1 cellular context compared by ENCODE assay signal in genomic region chr10:78365711-78366110, GRCh38.
TF ChIP-seq lines count a peak whose summit lies in the region.

No MANE protein-coding gene starts in this region.

TF ChIP-seq in SK-N-SH treated with all-trans-retinoic acid at 6 μM for 48 hours, 23 proteins besides CTCF, POLR2A, EP300 and RAD21 (continued from another document):
- TF ChIP-seq CSRNP3 (CRISPR knock-in tag; IDR thresholded peaks at IDR 0.05) (no peak), ZFP30 (CRISPR knock-in tag; IDR thresholded peaks at IDR 0.05) (no peak), POU6F1 (CRISPR knock-in tag; IDR thresholded peaks at IDR 0.05; ENCODE audit: borderline replicate concordance, low read depth) (no peak), ARNTL (CRISPR knock-in tag; IDR thresholded peaks at IDR 0.05; ENCODE audit: borderline replicate concordance, low read depth) (no peak), SNAI2 (CRISPR knock-in tag; IDR thresholded peaks at IDR 0.05) (no peak), ZFP3 (CRISPR knock-in tag; IDR thresholded peaks at IDR 0.05) (no peak), GLIS3 (CRISPR knock-in tag; IDR thresholded peaks at IDR 0.05) (no peak), ISL1 (CRISPR knock-in tag; IDR thresholded peaks at IDR 0.05) (no peak), RARB (CRISPR knock-in tag; IDR thresholded peaks at IDR 0.05) (no peak), ZNF8 (CRISPR knock-in tag; IDR thresholded peaks at IDR 0.05) (no peak), PPARA (CRISPR knock-in tag; IDR thresholded peaks at IDR 0.05; ENCODE audit: borderline replicate concordance) (no peak)
